Comparison of ENCODE assay signal across 32 cellular contexts in the genomic region with DNA sequence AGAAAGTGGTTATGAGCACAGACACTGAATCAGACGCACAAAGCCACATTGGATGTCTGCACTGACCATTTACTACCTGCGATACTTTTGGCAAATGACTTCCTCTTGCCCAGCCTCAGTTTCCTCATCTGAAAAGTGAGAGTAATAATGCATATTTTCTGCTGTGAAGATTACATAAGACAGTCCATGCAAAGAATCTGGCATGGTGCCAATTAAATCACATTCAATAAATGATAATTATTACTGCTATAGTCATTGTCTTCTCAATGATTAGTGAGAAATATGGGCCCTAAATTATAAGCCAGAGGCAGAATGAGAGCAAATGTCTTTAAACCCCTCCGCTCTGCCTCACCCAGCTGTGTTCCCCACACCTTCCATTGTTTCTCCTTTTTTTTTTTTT. TPM values are rescaled to one million over a fixed set of nuclear protein-coding genes. Genes with fewer than 3 reads are reported as not detected.
"Had no signal": no experiment of that assay in that cellular context is flagged by ENCODE, and none has a peak within 500 bp of the region (broad histone marks: within the 10 kb centered on the region; RNA-seq: fewer than 3 reads in every experiment).

No MANE protein-coding gene starts in this region.

- H3K9me3 ChIP-seq: ascending aorta, breast epithelium, colonic mucosa, esophagus squamous epithelium, gastroesophageal sphincter had no signal

- H3K4me3 ChIP-seq: ascending aorta, breast epithelium, cardiac muscle cell, colonic mucosa, esophagus squamous epithelium, gastroesophageal sphincter had no signal

- H3K36me3 ChIP-seq: breast epithelium, cardiac muscle cell, colonic mucosa had no signal

- ATAC-seq: activated naive CD4-positive, alpha-beta T cell treated with anti-CD3 and anti-CD28 coated beads, Interleukin-2, amount 50 U/mL, for 72 hours; activated T-cell treated with anti-CD3 and anti-CD28 coated beads, Interleukin-2, amount 50 U/mL, for 72 hours; gastroesophageal sphincter; WTC11 had no signal

- H3K4me1 ChIP-seq: ascending aorta, breast epithelium, colonic mucosa, gastroesophageal sphincter had no signal

- H3K27me3 ChIP-seq: ascending aorta, breast epithelium, cardiac muscle cell, colonic mucosa, esophagus squamous epithelium, gastroesophageal sphincter had no signal

- DNase-seq: activated CD4-positive, alpha-beta memory T cell treated with anti-CD3 and anti-CD28 coated beads, Interleukin-2, amount 10 ng/mL, durations not matched to agents 7 days and 5 days; activated CD4-positive, alpha-beta T cell treated with anti-CD3 and anti-CD28 coated beads for 1 hour; activated CD4-positive, alpha-beta T cell treated with anti-CD3 and anti-CD28 coated beads for 4 hours; activated CD4-positive, alpha-beta T cell treated with anti-CD3 and anti-CD28 coated beads, Interleukin-2, amount 10 ng/mL, durations not matched to agents 7 days and 5 days; activated CD4-positive, alpha-beta T cell treated with anti-CD3 and anti-CD28 coated beads, Interleukin-2, amount 50 U/mL, for 4 hours; activated gamma-delta T cell; activated naive CD4-positive, alpha-beta T cell; activated naive CD4-positive, alpha-beta T cell treated with anti-CD3 and anti-CD28 coated beads, Interleukin-2, amount 10 ng/mL, durations not matched to agents 7 days and 5 days; activated naive CD8-positive, alpha-beta T cell treated with anti-CD3 and anti-CD28 coated beads, Interleukin-2, amount 10 ng/mL, durations not matched to agents 7 days and 5 days; activated T-cell treated with anti-CD3 and anti-CD28 coated beads for 4 hours; activated T-cell treated with anti-CD3 and anti-CD28 coated beads, Interleukin-2, amount 50 U/mL, for 24 hours; activated T-cell treated with anti-CD3 and anti-CD28 coated beads, Interleukin-2, amount 50 U/mL, for 72 hours; central memory CD4-positive, alpha-beta T cell; cerebellar nuclear complex; colonic mucosa; effector CD8-positive, alpha-beta T cell; esophagus squamous epithelium; foreskin melanocyte; T-helper 1 cell; T-helper 2 cell had no signal

- H3K27ac ChIP-seq: ascending aorta, breast epithelium, cardiac muscle cell, colonic mucosa, epithelial cell of prostate, esophagus squamous epithelium, gastroesophageal sphincter, VCaP had no signal

- FAIRE-seq: endometrium, endothelial cell of umbilical vein had no signal

RNA-seq across cellular contexts. Expression of a gene that starts 16.0 kb away (rescaled TPM):
- total RNA-seq: activated CD4-positive, alpha-beta memory T cell treated with anti-CD3 and anti-CD28 coated beads, Interleukin-2, amount 10 ng/mL, durations not matched to agents 7 days and 5 days; activated naive CD4-positive, alpha-beta T cell treated with anti-CD3 and anti-CD28 coated beads, Interleukin-2, amount 50 U/mL, for 72 hours; ascending aorta; endothelial cell of umbilical vein; glomerular endothelial cell had no signal
- polyA plus RNA-seq: cardiac muscle cell, fibroblast of lung had no signal
